8 cellular contexts compared by ENCODE assay signal in genomic region chr14:90396342-90397339, GRCh38. TPM values are rescaled to one million over a fixed set of nuclear protein-coding genes. Genes with fewer than 3 reads are reported as not detected.
A peak's percentile ranks its signal among the peaks of the same experiment; 100 is the strongest.
DNase-seq lines count a peak whose midpoint lies in the region; ATAC-seq lines count a peak whose summit lies in the region.

CALM1 (plus strand) TSS chr14:90397029; CDS start chr14:90397231, 202 bp downstream.

- peaks cover 0 to 11% (median 0%) of the 10 kb centered on the region in 8 donors for H3K9me3 Mint-ChIP-seq in CD4-positive, alpha-beta memory T cell
- H3K9me3 Mint-ChIP-seq in effector memory CD8-positive, alpha-beta T cell = no peaks in the 10 kb centered on the region

- peak within 1 kb of the TSS; percentile 68 for H3K27ac ChIP-seq in CD4-positive, alpha-beta memory T cell (ENCODE audit: low read depth, low read length)
- peak within 1 kb of the TSS; percentile 65 for H3K27ac ChIP-seq in mesendoderm (ENCODE audit: low read depth, low read length)

- no peak within 1 kb of the TSS for H3K23ac ChIP-seq in mesendoderm (ENCODE audit: low read length)

- H3K4me3 ChIP-seq in CD4-positive, alpha-beta memory T cell (ENCODE audit: low read length in 2 of 2) = peak within 1 kb of the TSS; percentile 88 to 93
- peak within 1 kb of the TSS; percentile 91 for H3K4me3 ChIP-seq in mesendoderm (ENCODE audit: low read length)

- peak; percentile 53 for ATAC-seq in GM19438 (IDR thresholded peaks at IDR 0.05; ENCODE audit: low read depth, unreplicated experiment)
- ATAC-seq in HG03571 (IDR thresholded peaks at IDR 0.05; ENCODE audit: unreplicated experiment) = peak; percentile 62
- ATAC-seq in effector memory CD8-positive, alpha-beta T cell (replicated peaks) = peak; percentile 57

- peak within 1 kb of the TSS; percentile 63 for H2BK120ac ChIP-seq in mesendoderm (ENCODE audit: low read depth, low read length)

- H3K4me3 Mint-ChIP-seq in CD4-positive, alpha-beta memory T cell = peak within 1 kb of the TSS; percentile 90 to 99 (median 96)
- H3K4me3 Mint-ChIP-seq in effector memory CD8-positive, alpha-beta T cell = peak within 1 kb of the TSS; percentile 98

- H4K8ac ChIP-seq in mesendoderm (ENCODE audit: low read depth, low read length) = peak within 1 kb of the TSS; percentile 1

- H2AK5ac ChIP-seq in mesendoderm (ENCODE audit: low read length) = no peak within 1 kb of the TSS

- DNase-seq in CD4-positive, alpha-beta memory T cell = peak; percentile 92 to 96 (median 94)
- DNase-seq in NK-92 (lab: John Stamatoyannopoulos, UW; ENCODE audit: unreplicated experiment) (peak; percentile 62), mesendoderm (peak; percentile 96)
- peak; percentile 89 to 92 for DNase-seq in activated CD8-positive, alpha-beta memory T cell treated with anti-CD3 and anti-CD28 coated beads for 4 hours (ENCODE audit: low read depth in 2 of 2)
- peak; percentile 94 to 97 (median 97) for DNase-seq in effector memory CD8-positive, alpha-beta T cell
- peak; percentile 92 for DNase-seq in stimulated activated CD8-positive, alpha-beta memory T cell treated with anti-CD3 and anti-CD28 coated beads, Interleukin-12 subunit alpha, Interleukin-12 subunit beta, amount 100 ng/mL, for 4 hours (ENCODE audit: low read depth)

- no peaks in the 10 kb centered on the region for H3K27me3 ChIP-seq in CD4-positive, alpha-beta memory T cell (ENCODE audit: insufficient read depth, low read length)
- no peaks in the 10 kb centered on the region for H3K27me3 ChIP-seq in mesendoderm (ENCODE audit: insufficient read depth, low read length, poor library complexity)

- H3K36me3 Mint-ChIP-seq in CD4-positive, alpha-beta memory T cell = peaks cover 29 to 39% of the 10 kb centered on the region in 2 donors
- peaks cover 58% of the 10 kb centered on the region for H3K36me3 Mint-ChIP-seq in effector memory CD8-positive, alpha-beta T cell (ENCODE audit: insufficient read depth)

- peaks cover 19% of the 10 kb centered on the region for H3K36me3 ChIP-seq in CD4-positive, alpha-beta memory T cell (ENCODE audit: insufficient read depth, low read length)
- H3K36me3 ChIP-seq in mesendoderm (ENCODE audit: control insufficient read depth, insufficient read depth, low read length) = peaks cover 4% of the 10 kb centered on the region

- no peaks in the 10 kb centered on the region for H3K9me3 ChIP-seq in CD4-positive, alpha-beta memory T cell (ENCODE audit: control insufficient read depth in 1 of 2, low read length in 2 of 2)

- H3K27me3 Mint-ChIP-seq in CD4-positive, alpha-beta memory T cell = peaks cover 0 to 5% of the 10 kb centered on the region in 2 donors
- no peaks in the 10 kb centered on the region for H3K27me3 Mint-ChIP-seq in effector memory CD8-positive, alpha-beta T cell

- peaks cover 35% of the 10 kb centered on the region for H3K4me1 ChIP-seq in CD4-positive, alpha-beta memory T cell (ENCODE audit: insufficient read depth, low read length)
- peaks cover 2% of the 10 kb centered on the region for H3K4me1 ChIP-seq in mesendoderm (ENCODE audit: control insufficient read depth, low read depth, low read length)

- peak within 1 kb of the TSS; percentile 97 for H3K9ac ChIP-seq in mesendoderm (ENCODE audit: low read length)

- H3K79me1 ChIP-seq in mesendoderm (ENCODE audit: low read length) = peaks cover 12% of the 10 kb centered on the region

- no CpG with 5 or more reads among the region's 89 CpGs for WGBS in mesendoderm (ENCODE audit: extremely low coverage, insufficient coverage, low lambda C conversion rate)

- CTCF ChIA-PET in CD4-positive, alpha-beta memory T cell (lab: Charles Lee; ENCODE audit: partially characterized antibody) = interaction anchor here (0.8 to 2.6 kb wide), 3 partner anchors 13 to 361 kb away, joined by 3 to 27 read pairs (median 5); no protein-coding TSS in a partner anchor

- H3K4me1 Mint-ChIP-seq in CD4-positive, alpha-beta memory T cell = peaks cover 16 to 40% (median 28%) of the 10 kb centered on the region in 4 donors
- H3K4me1 Mint-ChIP-seq in effector memory CD8-positive, alpha-beta T cell (ENCODE audit: low read depth in 2 of 2) = peaks cover 26 to 31% of the 10 kb centered on the region in 2 donors

- H3K4me2 ChIP-seq in mesendoderm (ENCODE audit: low read length) = peak within 1 kb of the TSS; percentile 69

- POLR2A ChIA-PET in CD4-positive, alpha-beta memory T cell (lab: Charles Lee; ENCODE audit: partially characterized antibody) = interaction anchor here (0.7 to 18.5 kb wide), 14 partner anchors 10 to 1725 kb away, joined by 3 to 1009 read pairs (median 4); partner anchors contain the start of genes NDUFB1, NRDE2, PSMC1 and TDP1

- H2BK15ac ChIP-seq in mesendoderm (replicated peaks; ENCODE audit: low read depth) = no peak within 1 kb of the TSS

- peak within 1 kb of the TSS; percentile 93 for H3K56ac ChIP-seq in mesendoderm (ENCODE audit: low read length)

- peak within 1 kb of the TSS; percentile 94 for H3K18ac ChIP-seq in mesendoderm (ENCODE audit: low read length)

- intact Hi-C loops in CD4-positive, alpha-beta memory T cell (cut with micrococcal nuclease) = loop anchor here (1.0 to 5.0 kb wide), 4 partner anchors 13 to 1021 kb away; partner anchors contain the start of genes CCDC88C, EFCAB11, RPS6KA5 and TDP1

- peak within 1 kb of the TSS; percentile 67 for H3K4ac ChIP-seq in mesendoderm (ENCODE audit: low read depth, low read length)

- no peak within 1 kb of the TSS for H4K5ac ChIP-seq in mesendoderm (ENCODE audit: low read length)

- peak within 1 kb of the TSS; percentile 92 to 96 (median 95) for H3K27ac Mint-ChIP-seq in CD4-positive, alpha-beta memory T cell
- H3K27ac Mint-ChIP-seq in effector memory CD8-positive, alpha-beta T cell = peak within 1 kb of the TSS; percentile 95 to 99

- peak within 1 kb of the TSS; percentile 46 for H2BK5ac ChIP-seq in mesendoderm (ENCODE audit: low read length)

- peaks cover 22% of the 10 kb centered on the region for H3K79me2 ChIP-seq in mesendoderm (ENCODE audit: control insufficient read depth, insufficient read depth, low read length)

RNA-seq across cellular contexts. Expression of gene CALM1, which starts in this region (rescaled TPM):
- 100 to 1,000 TPM; 693 to 698 TPM for total RNA-seq in CD4-positive, alpha-beta memory T cell
- polyA plus RNA-seq in CD4-positive, alpha-beta memory T cell = 1,000 to 10,000 TPM; 2,724 to 3,289 TPM
- 406 TPM for polyA plus RNA-seq in mesendoderm (2013, experiment 1 of 2)
- 423 TPM for polyA plus RNA-seq in mesendoderm (2013, experiment 2 of 2)

Comparison
In these comparisons a context has a peak if more than half of its experiments do, and no peak if none do; other contexts are left out.
1. Peak in every context shown above with its lines: DNase-seq, ATAC-seq, H3K4me3 ChIP-seq and H3K27ac ChIP-seq.